Comparison of ENCODE assay signal across 1 cellular context in the genomic region with DNA sequence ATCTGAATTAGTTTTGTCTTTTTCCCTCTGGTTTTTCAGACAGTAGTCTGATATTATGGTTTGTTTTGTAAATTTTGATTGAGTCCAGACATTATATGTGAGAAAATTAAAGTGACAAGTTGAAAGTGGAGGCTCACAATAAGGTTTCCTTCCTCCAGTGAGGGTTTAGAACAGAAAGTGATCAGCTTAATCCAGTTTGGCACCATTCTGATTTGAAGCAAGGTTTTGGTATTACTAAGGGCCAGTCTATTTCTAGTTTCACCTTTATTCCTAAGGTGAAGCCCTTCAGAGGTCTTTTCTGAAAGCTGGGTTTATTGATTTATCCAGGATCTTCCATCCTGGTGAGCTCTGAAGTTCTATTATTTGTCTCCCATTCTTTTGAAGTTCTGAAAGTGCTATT.
TF ChIP-seq lines count a peak whose summit lies in the region.

No MANE protein-coding gene starts in this region.

TF ChIP-seq in HepG2, 621 proteins besides CTCF, POLR2A, EP300 and RAD21:
- TF ChIP-seq, protein P1, sequence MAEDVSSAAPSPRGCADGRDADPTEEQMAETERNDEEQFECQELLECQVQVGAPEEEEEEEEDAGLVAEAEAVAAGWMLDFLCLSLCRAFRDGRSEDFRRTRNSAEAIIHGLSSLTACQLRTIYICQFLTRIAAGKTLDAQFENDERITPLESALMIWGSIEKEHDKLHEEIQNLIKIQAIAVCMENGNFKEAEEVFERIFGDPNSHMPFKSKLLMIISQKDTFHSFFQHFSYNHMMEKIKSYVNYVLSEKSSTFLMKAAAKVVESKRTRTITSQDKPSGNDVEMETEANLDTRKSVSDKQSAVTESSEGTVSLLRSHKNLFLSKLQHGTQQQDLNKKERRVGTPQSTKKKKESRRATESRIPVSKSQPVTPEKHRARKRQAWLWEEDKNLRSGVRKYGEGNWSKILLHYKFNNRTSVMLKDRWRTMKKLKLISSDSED (CRISPR knock-in tag; IDR thresholded peaks at IDR 0.05): no peak
- TF ChIP-seq SALL2 (CRISPR knock-in tag; IDR thresholded peaks at IDR 0.05): no peak
- TF ChIP-seq ZNF839 (CRISPR knock-in tag; IDR thresholded peaks at IDR 0.05; ENCODE audit: borderline replicate concordance): no peak
- TF ChIP-seq ZEB1 (IDR thresholded peaks at IDR 0.05; ENCODE audit: insufficient replicate concordance, low read depth): no peak
- TF ChIP-seq TEAD3 (CRISPR knock-in tag; optimal IDR thresholded peaks at IDR 0.05; ENCODE audit: borderline replicate concordance): no peak
- TF ChIP-seq ZNF10 (CRISPR knock-in tag; IDR thresholded peaks at IDR 0.05; ENCODE audit: borderline replicate concordance, low read depth): no peak
- no peak for TF ChIP-seq XRCC5 (optimal IDR thresholded peaks at IDR 0.05; ENCODE audit: low read length)
- TF ChIP-seq ZNF546 (CRISPR knock-in tag; conservative IDR thresholded peaks at IDR 0.05): no peak
- TF ChIP-seq SRSF9 (IDR thresholded peaks at IDR 0.05; ENCODE audit: borderline replicate concordance, insufficient read depth, low read depth, low read length, poor library complexity, severe bottlenecking): no peak
- TF ChIP-seq ZNF317 (CRISPR knock-in tag; IDR thresholded peaks at IDR 0.05): no peak
- no peak for TF ChIP-seq ZNF382 (CRISPR knock-in tag; IDR thresholded peaks at IDR 0.05; ENCODE audit: borderline replicate concordance)
- no peak for TF ChIP-seq ETV5 (CRISPR knock-in tag; IDR thresholded peaks at IDR 0.05; ENCODE audit: borderline replicate concordance)
- no peak for TF ChIP-seq NFYC (CRISPR knock-in tag; IDR thresholded peaks at IDR 0.05)
- TF ChIP-seq ZNF253 (CRISPR knock-in tag; IDR thresholded peaks at IDR 0.05; ENCODE audit: borderline replicate concordance): no peak
- no peak for TF ChIP-seq JUND (CRISPR knock-in tag; IDR thresholded peaks at IDR 0.05)
- TF ChIP-seq ZNF703 (CRISPR knock-in tag; IDR thresholded peaks at IDR 0.05; ENCODE audit: borderline replicate concordance): no peak
- TF ChIP-seq RFX5 (IDR thresholded peaks at IDR 0.05; ENCODE audit: low read depth, low read length): no peak
- no peak for TF ChIP-seq CREM (IDR thresholded peaks at IDR 0.05)
- no peak for TF ChIP-seq CREM (CRISPR knock-in tag; IDR thresholded peaks at IDR 0.05)
- TF ChIP-seq RAD51 (IDR thresholded peaks at IDR 0.05; ENCODE audit: borderline replicate concordance): no peak
- no peak for TF ChIP-seq TBX3 (IDR thresholded peaks at IDR 0.05; ENCODE audit: borderline replicate concordance)
